9 cellular contexts compared by ENCODE assay signal in genomic region chr13:24541127-24541475, GRCh38. TPM values are rescaled to one million over a fixed set of nuclear protein-coding genes. Genes with fewer than 3 reads are reported as not detected.
A peak's percentile ranks its signal among the peaks of the same experiment; 100 is the strongest.
DNase-seq lines count a peak whose midpoint lies in the region; FAIRE-seq and TF ChIP-seq lines count a peak whose summit lies in the region.
"Had no signal": no experiment of that assay in that cellular context is flagged by ENCODE, and none has a peak within 500 bp of the region (broad histone marks: within the 10 kb centered on the region; RNA-seq: fewer than 3 reads in every experiment).

No MANE protein-coding gene starts in this region.

- H3K4me1 ChIP-seq in iPS-15b (ENCODE audit: control insufficient read depth, insufficient read depth, low read length) (no peaks in the 10 kb centered on the region), skeletal muscle satellite cell (ENCODE audit: control insufficient read depth, insufficient read depth, low read length) (peaks cover 3% of the 10 kb centered on the region), SK-N-SH (ENCODE audit: control insufficient read depth in 1 of 2, insufficient read depth in 2 of 2, low read depth in 1 of 2, low read length in 1 of 2) (peaks cover 0 to 2% of the 10 kb centered on the region in 2 experiments; a peak in 1 of 4 replicates)

- peaks cover 7% of the 10 kb centered on the region for H3K4me1 Mint-ChIP-seq in activated naive CD8-positive, alpha-beta T cell treated with anti-CD3 and anti-CD28 coated beads for 36 hours

- peak overlapping the region; percentile 76 for H3K4me2 ChIP-seq in skeletal muscle satellite cell (ENCODE audit: low read length)
- no peak overlapping the region for H3K4me2 ChIP-seq in SK-N-SH

- CTCF ChIA-PET in SK-N-SH (lab: Yijun Ruan, JAX), result interaction anchor here (0.7 kb wide), 1 partner anchor 131 kb away, joined by 3 read pairs; no protein-coding TSS in a partner anchor

- H3K27ac ChIP-seq in SK-N-SH (ENCODE audit: low read depth in 2 of 2, low read length in 1 of 2), result no peak overlapping the region
- H3K27ac ChIP-seq: RWPE1 had no signal

- TF ChIP-seq RAD21 in SK-N-SH (IDR thresholded peaks at IDR 0.05; ENCODE audit: low read length), result no peak

- H2AFZ ChIP-seq in SK-N-SH (ENCODE audit: low read depth), result no peak overlapping the region

- DNase-seq in H7 (no peak), NCI-H146 treated with DMSO at 0.1 percent for 48 hours (lab: John Stamatoyannopoulos, UW; ENCODE audit: unreplicated experiment) (no peak), HTR-8/SVneo (ENCODE audit: insufficient read length, low spot score) (no peak), SK-N-SH (no peak), EL (no peak)
- no peak for DNase-seq in activated naive CD8-positive, alpha-beta T cell treated with anti-CD3 and anti-CD28 coated beads for 36 hours

- peaks cover 50% of the 10 kb centered on the region for H3K27me3 Mint-ChIP-seq in activated naive CD8-positive, alpha-beta T cell treated with anti-CD3 and anti-CD28 coated beads for 36 hours

- no peaks in the 10 kb centered on the region for H3K9me2 ChIP-seq in SK-N-SH

- H3K9me3 Mint-ChIP-seq in activated naive CD8-positive, alpha-beta T cell treated with anti-CD3 and anti-CD28 coated beads for 36 hours, result no peaks in the 10 kb centered on the region

- WGBS in SK-N-SH (ENCODE audit: low lambda C conversion rate), result 76% methylated on average over 9 of the region's 11 CpGs

- no peak overlapping the region for H3K27ac Mint-ChIP-seq in activated naive CD8-positive, alpha-beta T cell treated with anti-CD3 and anti-CD28 coated beads for 36 hours

- no peak for TF ChIP-seq EP300 in SK-N-SH (IDR thresholded peaks at IDR 0.05; ENCODE audit: borderline replicate concordance in 1 of 2, low read depth in 1 of 2, low read length in 1 of 2)

- peak overlapping the region; percentile 78 for H3K4me3 Mint-ChIP-seq in activated naive CD8-positive, alpha-beta T cell treated with anti-CD3 and anti-CD28 coated beads for 36 hours

- peaks cover 22% of the 10 kb centered on the region for H3K27me3 ChIP-seq in H7 (ENCODE audit: control insufficient read depth, insufficient read depth, low read length)
- peaks cover 19% of the 10 kb centered on the region for H3K27me3 ChIP-seq in iPS-15b (ENCODE audit: control insufficient read depth, insufficient read depth, low read length)
- H3K27me3 ChIP-seq in skeletal muscle satellite cell (ENCODE audit: control insufficient read depth, insufficient read depth, low read length), result peaks cover 38% of the 10 kb centered on the region
- peaks cover 24% of the 10 kb centered on the region; the same call in 1 of the 2 replicates for H3K27me3 ChIP-seq in SK-N-SH (ENCODE audit: insufficient read depth)

- H3K9me3 ChIP-seq in iPS-15b (ENCODE audit: control insufficient read depth, insufficient read depth, low read length), result no peaks in the 10 kb centered on the region
- H3K9me3 ChIP-seq in skeletal muscle satellite cell (replicated peaks; ENCODE audit: low read length), result no peaks in the 10 kb centered on the region
- H3K9me3 ChIP-seq in SK-N-SH, result no peaks in the 10 kb centered on the region

- H3K36me3 Mint-ChIP-seq in activated naive CD8-positive, alpha-beta T cell treated with anti-CD3 and anti-CD28 coated beads for 36 hours, result no peaks in the 10 kb centered on the region

- no peaks in the 10 kb centered on the region for H3K36me3 ChIP-seq in H7 (replicated peaks; ENCODE audit: control insufficient read depth, insufficient read depth, low read length)
- no peaks in the 10 kb centered on the region for H3K36me3 ChIP-seq in iPS-15b (ENCODE audit: control insufficient read depth, insufficient read depth, low read length)
- H3K36me3 ChIP-seq in skeletal muscle satellite cell (ENCODE audit: insufficient read depth, low read length), result no peaks in the 10 kb centered on the region
- H3K36me3 ChIP-seq in SK-N-SH (replicated peaks in 1 of 2; ENCODE audit: control insufficient read depth in 1 of 2, insufficient read depth in 2 of 2, low read length in 1 of 2), result no peaks in the 10 kb centered on the region

- H3K4me3 ChIP-seq in H7 (ENCODE audit: insufficient read depth, low read depth, low read length), result peak overlapping the region; percentile 49
- H3K4me3 ChIP-seq in iPS-15b (ENCODE audit: low read depth, low read length), result peak overlapping the region; percentile 28
- peak overlapping the region; percentile 60 for H3K4me3 ChIP-seq in skeletal muscle satellite cell (ENCODE audit: low read length)
- H3K4me3 ChIP-seq in SK-N-SH (ENCODE audit: low read depth in 2 of 2, low read length in 1 of 2), result peak overlapping the region in 1 of 2 experiments; percentile 44; a peak in 1 of 4 replicates

- POLR2A ChIA-PET in SK-N-SH (lab: Yijun Ruan, JAX), result no interaction called here

- no peaks in the 10 kb centered on the region for H3F3A ChIP-seq in SK-N-SH (replicated peaks; ENCODE audit: insufficient read depth)

- H4K20me1 ChIP-seq in SK-N-SH (ENCODE audit: insufficient read depth), result no peaks in the 10 kb centered on the region

- FAIRE-seq in HTR-8/SVneo (lab: Jason Lieb, UNC), result no peak

- H3K9ac ChIP-seq in iPS-15b (ENCODE audit: low read depth, low read length) (no peak overlapping the region), skeletal muscle satellite cell (ENCODE audit: low read depth, low read length) (no peak overlapping the region), SK-N-SH (no peak overlapping the region)

- H3K79me2 ChIP-seq in SK-N-SH (ENCODE audit: insufficient read depth), result no peaks in the 10 kb centered on the region

- no peak for TF ChIP-seq CTCF in SK-N-SH (IDR thresholded peaks at IDR 0.05)

TF ChIP-seq in SK-N-SH, 30 proteins besides CTCF, POLR2A, EP300 and RAD21:
- TF ChIP-seq POLR2AphosphoS5 (IDR thresholded peaks at IDR 0.05; ENCODE audit: low read depth, low read length), result no peak
- no peak for TF ChIP-seq USF2 (IDR thresholded peaks at IDR 0.05; ENCODE audit: borderline replicate concordance, low read depth, low read length)
- no peak for TF ChIP-seq TEAD4 (IDR thresholded peaks at IDR 0.05; ENCODE audit: borderline replicate concordance, insufficient read depth)
- TF ChIP-seq RXRA (IDR thresholded peaks at IDR 0.05; ENCODE audit: borderline replicate concordance, low read depth), result no peak
- no peak for TF ChIP-seq TAF1 (IDR thresholded peaks at IDR 0.05; ENCODE audit: borderline replicate concordance, low read depth, low read length)
- no peak for TF ChIP-seq RCOR1 (IDR thresholded peaks at IDR 0.05; ENCODE audit: low read length)
- TF ChIP-seq MAX (IDR thresholded peaks at IDR 0.05; ENCODE audit: low read depth), result no peak
- no peak for TF ChIP-seq CHD2 (IDR thresholded peaks at IDR 0.05; ENCODE audit: low read length, partially characterized antibody)
- TF ChIP-seq EZH2phosphoT487 (IDR thresholded peaks at IDR 0.05; ENCODE audit: borderline replicate concordance, low read depth), result no peak
- TF ChIP-seq IRF3 (IDR thresholded peaks at IDR 0.05; ENCODE audit: low read depth, low read length), result no peak
- no peak for TF ChIP-seq MXI1 (IDR thresholded peaks at IDR 0.05; ENCODE audit: low read depth, low read length)
- TF ChIP-seq RFX5 (IDR thresholded peaks at IDR 0.05; ENCODE audit: low read length), result no peak
- no peak for TF ChIP-seq YY1 (IDR thresholded peaks at IDR 0.05; ENCODE audit: low read depth)
- no peak for TF ChIP-seq ELF1 (IDR thresholded peaks at IDR 0.05)
- TF ChIP-seq ZBTB33 (IDR thresholded peaks at IDR 0.05; ENCODE audit: borderline replicate concordance, low read depth), result no peak
- no peak for TF ChIP-seq MEF2A (IDR thresholded peaks at IDR 0.05; ENCODE audit: borderline replicate concordance, low read depth)

RNA-seq across cellular contexts. Expression of gene PARP4, which starts 28.5 kb away (rescaled TPM):
- 28.7 and 29.2 TPM in 2 replicates for total RNA-seq in H7 (2014; rRNA removed; shearing (Covaris generic))
- 10 to 100 TPM; 20.2 to 20.9 TPM for total RNA-seq in activated naive CD8-positive, alpha-beta T cell treated with anti-CD3 and anti-CD28 coated beads for 36 hours
- 46.3 and 49.4 TPM in 2 replicates for total RNA-seq in skeletal muscle satellite cell (2012; rRNA removed)
- 33.9 and 48.0 TPM in 2 replicates for polyA plus RNA-seq in SK-N-SH (2012; rRNA removed)
- 32.8 and 36.4 TPM in 2 replicates for polyA plus RNA-seq in SK-N-SH (2012; cell fraction: cytosol; rRNA removed)
- polyA plus RNA-seq in SK-N-SH (2012; cell fraction: nucleus; rRNA removed), result 40.7 and 76.7 TPM in 2 replicates
